Comparison of ENCODE assay signal across 8 cellular contexts in genomic region chr12:93625295-93625645, GRCh38. TPM values are rescaled to one million over a fixed set of nuclear protein-coding genes. Genes with fewer than 3 reads are reported as not detected.
A peak's percentile ranks its signal among the peaks of the same experiment; 100 is the strongest.
DNase-seq lines count a peak whose midpoint lies in the region; ATAC-seq, FAIRE-seq and TF ChIP-seq lines count a peak whose summit lies in the region.
"Not testable (repeated sequence)": the region's sequence is repeated elsewhere in the genome, so short reads cannot be mapped to it uniquely, and the experiment has no call there.

No MANE protein-coding gene starts in this region.

- peak overlapping the region; percentile 92 for H3K4me2 ChIP-seq in keratinocyte (ENCODE audit: control insufficient read depth, extremely low read depth, insufficient read depth, low read depth, low read length)

- H3K4me3 Mint-ChIP-seq in activated naive CD4-positive, alpha-beta T cell treated with anti-CD3 and anti-CD28 coated beads, Interleukin-2, amount 50 U/mL, for 24 hours; chondrocyte (ENCODE audit: unreplicated experiment): not testable (repeated sequence)

- TF ChIP-seq CTCF in AG04450 (IDR thresholded peaks at IDR 0.05; ENCODE audit: low read depth, low read length); Panc1 (IDR thresholded peaks at IDR 0.05); chondrocyte (IDR thresholded peaks at IDR 0.05); keratinocyte (optimal IDR thresholded peaks at IDR 0.05 in 1 of 3, IDR thresholded peaks at IDR 0.05 in 1 of 3, conservative IDR thresholded peaks at IDR 0.05 in 1 of 3; ENCODE audit: extremely low read depth in 1 of 3, insufficient read depth in 2 of 3, low read length in 3 of 3); psoas muscle (IDR thresholded peaks at IDR 0.05); suprapubic skin (IDR thresholded peaks at IDR 0.05): not testable (repeated sequence)

- not testable (repeated sequence) for H3K4me1 Mint-ChIP-seq in activated naive CD4-positive, alpha-beta T cell treated with anti-CD3 and anti-CD28 coated beads, Interleukin-2, amount 50 U/mL, for 24 hours
- H3K4me1 Mint-ChIP-seq in chondrocyte (ENCODE audit: low read depth), result peaks cover 36% of the 10 kb centered on the region

- not testable (repeated sequence) for H3K9me3 ChIP-seq in AG04450 (ENCODE audit: control insufficient read depth, insufficient read depth, low read length); HUES64 (ENCODE audit: insufficient read depth, low read depth, low read length); Panc1 (ENCODE audit: control insufficient read depth, insufficient read depth, low read depth, low read length); keratinocyte (ENCODE audit: control insufficient read depth, low read depth, low read length); psoas muscle; suprapubic skin

- dilution Hi-C loops in keratinocyte (cut with MboI; ENCODE audit: extremely low pct_ligation_motif_present, low sequenced_read_pairs), result not testable (repeated sequence)

- BruUV-seq in Panc1 (replicated peaks; lab: Mats Ljungman, UMichigan), result not testable (repeated sequence)

- not testable (repeated sequence) for H3K4me1 ChIP-seq in HUES64 (ENCODE audit: insufficient read depth, low read length); Panc1 (ENCODE audit: control insufficient read depth, insufficient read depth, low read length)
- H3K4me1 ChIP-seq in keratinocyte (ENCODE audit: control insufficient read depth, extremely low read depth, insufficient read depth, low read length) (peaks cover 18% of the 10 kb centered on the region), psoas muscle (peaks cover 13% of the 10 kb centered on the region), suprapubic skin (peaks cover 14% of the 10 kb centered on the region)

- H3K79me2 ChIP-seq in keratinocyte (ENCODE audit: control insufficient read depth, insufficient read depth, low read length), result not testable (repeated sequence)

- peak overlapping the region; percentile 38 for H3K27ac Mint-ChIP-seq in activated naive CD4-positive, alpha-beta T cell treated with anti-CD3 and anti-CD28 coated beads, Interleukin-2, amount 50 U/mL, for 24 hours
- peak overlapping the region; percentile 94 for H3K27ac Mint-ChIP-seq in chondrocyte (ENCODE audit: unreplicated experiment)

- WGBS in HUES64, result 86% methylated on average over 8 of the region's 8 CpGs
- WGBS in psoas muscle, 3 donors, result 85 to 91% (median 86%) methylated on average over 8 of the region's 8 CpGs
- 62% methylated on average over 8 of the region's 8 CpGs for WGBS in suprapubic skin

- H3K27ac ChIP-seq in AG04450 (ENCODE audit: low read depth, low read length), result peak overlapping the region; percentile 82
- peak overlapping the region; percentile 53 for H3K27ac ChIP-seq in HUES64 (ENCODE audit: low read depth, low read length)
- peak overlapping the region; percentile 62 for H3K27ac ChIP-seq in Panc1 (ENCODE audit: low read length)
- peak overlapping the region; percentile 98 for H3K27ac ChIP-seq in keratinocyte (ENCODE audit: control insufficient read depth, insufficient read depth, low read length)
- H3K27ac ChIP-seq in psoas muscle, result peak overlapping the region; percentile 62
- H3K27ac ChIP-seq in suprapubic skin, result peak overlapping the region; percentile 23

- not testable (repeated sequence) for H3K36me3 ChIP-seq in HUES64 (ENCODE audit: insufficient read depth, low read length); Panc1 (ENCODE audit: control insufficient read depth, insufficient read depth, low read length); keratinocyte (ENCODE audit: control insufficient read depth in 2 of 2, extremely low read depth in 1 of 2, insufficient read depth in 2 of 2, low read length in 2 of 2); psoas muscle (ENCODE audit: insufficient read depth in 1 of 2, low read depth in 1 of 2); suprapubic skin

- not testable (repeated sequence) for TF ChIP-seq POLR2A in suprapubic skin (IDR thresholded peaks at IDR 0.05)

- not testable (repeated sequence) for H4K20me1 ChIP-seq in keratinocyte (ENCODE audit: control insufficient read depth, extremely low read depth, insufficient read depth, low read length)

- H3K9ac ChIP-seq in HUES64 (ENCODE audit: low read depth, low read length), result not testable (repeated sequence)
- H3K9ac ChIP-seq in keratinocyte (ENCODE audit: control insufficient read depth, extremely low read depth, insufficient read depth, low read length), result peak overlapping the region; percentile 39

- H3K9me1 ChIP-seq in keratinocyte (ENCODE audit: control insufficient read depth, extremely low read depth, insufficient read depth, low read length), result not testable (repeated sequence)

- TF ChIP-seq EP300 in suprapubic skin (IDR thresholded peaks at IDR 0.05), result not testable (repeated sequence)

- not testable (repeated sequence) for H3K4me3 ChIP-seq in AG04450 (ENCODE audit: low read depth, low read length); HUES64 (ENCODE audit: low read length); Panc1 (ENCODE audit: low read depth in 2 of 2, low read length in 2 of 2); keratinocyte (ENCODE audit: control insufficient read depth in 2 of 3, extremely low read depth in 1 of 3, insufficient read depth in 2 of 3, low read depth in 1 of 3, low read length in 3 of 3); psoas muscle; suprapubic skin

- not testable (repeated sequence) for FAIRE-seq in keratinocyte (lab: Jason Lieb, UNC)

- intact Hi-C loops in Panc1 (cut with micrococcal nuclease; ENCODE audit: unreplicated experiment); psoas muscle (cut with DNase I): not testable (repeated sequence)

- not testable (repeated sequence) for DNase-seq in AG04450 (ENCODE audit: low read depth, low spot score); Panc1 (ENCODE audit: low read depth, low spot score); chondrocyte (ENCODE audit: low spot score); keratinocyte (ENCODE audit: low read depth, low spot score); psoas muscle; suprapubic skin (ENCODE audit: low spot score in 2 of 2)

- in situ Hi-C loops in Panc1 (cut with HindIII; ENCODE audit: low pct_unique_long_range_greater_than_20kb, low sequenced_read_pairs), result not testable (repeated sequence)

- H3K9me3 Mint-ChIP-seq in activated naive CD4-positive, alpha-beta T cell treated with anti-CD3 and anti-CD28 coated beads, Interleukin-2, amount 50 U/mL, for 24 hours; chondrocyte (ENCODE audit: low read depth): not testable (repeated sequence)

- H3K27me3 ChIP-seq in AG04450 (ENCODE audit: control insufficient read depth, insufficient read depth, low read length); HUES64 (ENCODE audit: insufficient read depth, low read length); Panc1 (ENCODE audit: control insufficient read depth, insufficient read depth, low read length); keratinocyte (ENCODE audit: control insufficient read depth, extremely low read depth, insufficient read depth, low read length); psoas muscle (ENCODE audit: insufficient read depth in 3 of 3, low read length in 2 of 3); suprapubic skin: not testable (repeated sequence)

- ATAC-seq in Panc1, result peak; percentile 44
- peak in 1 of 4 donors; percentile 15 for ATAC-seq in psoas muscle

- not testable (repeated sequence) for H3K36me3 Mint-ChIP-seq in activated naive CD4-positive, alpha-beta T cell treated with anti-CD3 and anti-CD28 coated beads, Interleukin-2, amount 50 U/mL, for 24 hours; chondrocyte (ENCODE audit: low read depth)

- not testable (repeated sequence) for H2AFZ ChIP-seq in keratinocyte (ENCODE audit: control insufficient read depth, low read length)

- CTCF ChIA-PET in AG04450 (lab: Charles Lee), result interaction anchor here (1.4 kb wide), 1 partner anchor 477 kb away, joined by 4 read pairs; no protein-coding TSS in a partner anchor
- CTCF ChIA-PET in Panc1 (lab: Charles Lee), result not testable (repeated sequence)

- POLR2A ChIA-PET in AG04450 (lab: Yijun Ruan, JAX), result interaction anchor here (0.8 kb wide), 1 partner anchor 52 kb away, joined by 3 read pairs; the partner anchor contains the start of gene CRADD
- POLR2A ChIA-PET in Panc1 (lab: Charles Lee), result not testable (repeated sequence)

- H3K27me3 Mint-ChIP-seq in activated naive CD4-positive, alpha-beta T cell treated with anti-CD3 and anti-CD28 coated beads, Interleukin-2, amount 50 U/mL, for 24 hours; chondrocyte (ENCODE audit: low read depth): not testable (repeated sequence)

RNA-seq across cellular contexts. Expression of gene CRADD, which starts 51.9 kb away (rescaled TPM):
- polyA plus RNA-seq in AG04450 (2011; rRNA removed), result 8.8 and 9.2 TPM in 2 replicates
- 5.3 and 6.3 TPM in 2 replicates for polyA minus RNA-seq in AG04450 (2011; rRNA and poly(A)+ RNA removed)
- polyA plus RNA-seq in HUES64 (2013, experiment 1 of 2), result 9.2 TPM
- polyA plus RNA-seq in HUES64 (2013, experiment 2 of 2), result 10.0 TPM
- total RNA-seq in Panc1 (2021; ENCODE audit: unreplicated experiment), result 7.0 TPM
- 5.5 TPM for polyA plus RNA-seq in Panc1 (2012; ENCODE audit: insufficient read length)
- 9.1 to 12.6 TPM (median 9.8 TPM) in 3 replicates for total RNA-seq in chondrocyte
- 11.2 to 13.6 TPM (median 13.5 TPM) in 3 replicates for polyA plus RNA-seq in keratinocyte
- 2.0 TPM for polyA plus RNA-seq in keratinocyte (2011; ENCODE audit: low read depth)
- 12.3 and 14.3 TPM in 2 replicates for polyA plus RNA-seq in keratinocyte (2011; cell fraction: cytosol; rRNA removed)
- 7.6 and 7.8 TPM in 2 replicates for polyA plus RNA-seq in keratinocyte (2011; cell fraction: nucleus; rRNA removed)
- 7.7 and 13.4 TPM in 2 replicates for polyA plus RNA-seq in keratinocyte (2012; ENCODE audit: low replicate concordance)
- 3.4 to 8.4 TPM (median 5.3 TPM) in 3 replicates for polyA minus RNA-seq in keratinocyte
- 8.1 TPM for polyA minus RNA-seq in keratinocyte (2011; cell fraction: cytosol; rRNA and poly(A)+ RNA removed)
- 5.6 and 9.4 TPM in 2 replicates for polyA minus RNA-seq in keratinocyte (2011; cell fraction: nucleus; rRNA and poly(A)+ RNA removed)
- 10 to 100 TPM; 12.7 to 21.1 (median 14.7) TPM for total RNA-seq in psoas muscle
- polyA plus RNA-seq in psoas muscle, result 10 to 100 TPM; 11.0 to 12.1 (median 11.5) TPM
- total RNA-seq in suprapubic skin, result 10 to 100 TPM; 29.3 to 61.7 (median 46.5) TPM

RNA-seq across cellular contexts. Expression of gene SOCS2, which starts 52.8 kb away (rescaled TPM):
- polyA plus RNA-seq in AG04450 (2011; rRNA removed) (14.5 and 17.6 TPM in 2 replicates), keratinocyte (10.9 to 15.0 TPM (median 14.2 TPM) in 3 replicates), psoas muscle (1 to 10 TPM; 3.2 to 4.7 (median 3.4) TPM)
- polyA minus RNA-seq in AG04450 (2011; rRNA and poly(A)+ RNA removed), result 8.2 and 10.3 TPM in 2 replicates
- 38.3 TPM for polyA plus RNA-seq in HUES64 (2013, experiment 1 of 2)
- 33.7 TPM for polyA plus RNA-seq in HUES64 (2013, experiment 2 of 2)
- total RNA-seq in Panc1 (2021; ENCODE audit: unreplicated experiment) (33.8 TPM), chondrocyte (2.9 to 8.8 TPM (median 4.9 TPM) in 3 replicates), psoas muscle (10 to 100 TPM in 1 of 4 donors, 1 to 10 TPM in 3; 2.9 to 10.6 (median 6.6) TPM), suprapubic skin (10 to 100 TPM in 2 of 4 donors, 1 to 10 TPM in 2; 6.6 to 16.7 (median 10.2) TPM)
- 16.7 TPM for polyA plus RNA-seq in Panc1 (2012; ENCODE audit: insufficient read length)
- 3.3 TPM for polyA plus RNA-seq in keratinocyte (2011; ENCODE audit: low read depth)
- polyA plus RNA-seq in keratinocyte (2011; cell fraction: cytosol; rRNA removed), result 13.5 and 20.6 TPM in 2 replicates
- polyA plus RNA-seq in keratinocyte (2011; cell fraction: nucleus; rRNA removed), result 12.8 and 15.4 TPM in 2 replicates
- polyA plus RNA-seq in keratinocyte (2012; ENCODE audit: low replicate concordance), result 6.9 and 10.3 TPM in 2 replicates
- polyA minus RNA-seq in keratinocyte, result 3.1 to 7.7 TPM (median 5.6 TPM) in 3 replicates
- 9.2 TPM for polyA minus RNA-seq in keratinocyte (2011; cell fraction: cytosol; rRNA and poly(A)+ RNA removed)
- polyA minus RNA-seq in keratinocyte (2011; cell fraction: nucleus; rRNA and poly(A)+ RNA removed), result 2.6 and 3.8 TPM in 2 replicates

Comparison
In these comparisons a context has a peak if more than half of its experiments do, and no peak if none do; other contexts are left out.
1. H3K27ac ChIP-seq: peak in every context shown above with its lines; median percentile 98 in keratinocyte; 82 in AG04450; 62 in Panc1; 62 in psoas muscle; 53 in HUES64; 23 in suprapubic skin.